Comparison of ENCODE assay signal across 18 cellular contexts in the genomic region with DNA sequence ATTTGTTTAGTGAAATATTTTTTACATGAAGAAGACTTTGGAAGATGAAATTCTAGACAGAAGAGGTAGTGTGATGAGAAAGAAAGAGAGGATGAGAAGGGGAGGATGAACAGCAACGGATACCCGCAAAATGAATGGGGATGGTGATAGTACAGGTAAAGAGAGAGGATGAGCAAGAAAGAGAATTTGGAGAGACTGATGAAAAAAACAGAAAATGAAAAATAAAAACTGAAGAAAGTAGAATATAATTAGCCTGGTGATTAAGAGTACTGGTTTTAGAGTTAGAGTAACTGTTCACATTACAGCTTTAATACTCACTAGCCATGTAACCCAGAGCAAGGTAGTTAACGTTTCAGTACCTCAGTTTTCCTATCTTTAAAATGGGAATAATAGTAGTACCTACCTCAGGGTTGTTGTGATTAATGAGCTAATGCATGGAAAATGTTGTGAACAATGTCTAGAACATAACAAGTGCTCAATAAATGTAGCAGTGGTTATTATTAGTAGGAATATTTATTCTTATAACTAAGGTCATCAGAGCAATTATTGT. TPM values are rescaled to one million over a fixed set of nuclear protein-coding genes. Genes with fewer than 3 reads are reported as not detected.
A peak's percentile ranks its signal among the peaks of the same experiment; 100 is the strongest.
DNase-seq lines count a peak whose midpoint lies in the region; ATAC-seq, FAIRE-seq and TF ChIP-seq lines count a peak whose summit lies in the region.
"Had no signal": no experiment of that assay in that cellular context is flagged by ENCODE, and none has a peak within 500 bp of the region (broad histone marks: within the 10 kb centered on the region; RNA-seq: fewer than 3 reads in every experiment).

No MANE protein-coding gene starts in this region.

- no peak for TF ChIP-seq RAD21 in A549 (conservative IDR thresholded peaks at IDR 0.05 in 1 of 2, IDR thresholded peaks at IDR 0.05 in 1 of 2)

- H3K9me3 ChIP-seq in A549 = no peaks in the 10 kb centered on the region
- H3K9me3 ChIP-seq in CD4-positive, alpha-beta memory T cell (ENCODE audit: control insufficient read depth in 1 of 2, low read length in 2 of 2) = no peaks in the 10 kb centered on the region
- H3K9me3 ChIP-seq: BE2C, lower lobe of right lung, MG63, suprapubic skin had no signal

- POLR2A ChIA-PET in A549 (lab: Yijun Ruan, JAX) = no interaction called here
- POLR2A ChIA-PET in CD4-positive, alpha-beta memory T cell (lab: Charles Lee; ENCODE audit: partially characterized antibody) = interaction anchor here (0.9 to 4.9 kb wide), 8 partner anchors 9 to 148 kb away, joined by 3 to 127 read pairs (median 12); a partner anchor contains a TSS
- POLR2A ChIA-PET in T-cell (lab: Charles Lee) = interaction anchor here (0.6 to 1.3 kb wide), 3 partner anchors 20 to 636 kb away, joined by 3 read pairs; no protein-coding TSS in a partner anchor

- ATAC-seq in A549 (no peak), T-cell (replicated peaks in 1 of 4) (no peak), HG03354 (IDR thresholded peaks at IDR 0.05; ENCODE audit: poor library complexity, severe bottlenecking, unreplicated experiment) (no peak), HG02763 (IDR thresholded peaks at IDR 0.05; ENCODE audit: unreplicated experiment) (no peak)
- no peak for ATAC-seq in effector memory CD8-positive, alpha-beta T cell (replicated peaks)
- ATAC-seq: lower lobe of right lung had no signal

- TF ChIP-seq EP300 in A549 (IDR thresholded peaks at IDR 0.05) = no peak

- no peaks in the 10 kb centered on the region for H3K27me3 ChIP-seq in CD4-positive, alpha-beta memory T cell (ENCODE audit: insufficient read depth, low read length)
- H3K27me3 ChIP-seq: BE2C, MG63, suprapubic skin had no signal

- no peak for TF ChIP-seq POLR2A in A549 (IDR thresholded peaks at IDR 0.05; ENCODE audit: low read length)

- WGBS in A549 (ENCODE audit: missing lambda C conversion rate) = 68% methylated on average over 3 of the region's 3 CpGs

- peaks cover 0 to 2% (median 0%) of the 10 kb centered on the region in 8 donors for H3K9me3 Mint-ChIP-seq in CD4-positive, alpha-beta memory T cell
- H3K9me3 Mint-ChIP-seq in T-cell = no peaks in the 10 kb centered on the region
- no peaks in the 10 kb centered on the region for H3K9me3 Mint-ChIP-seq in effector memory CD8-positive, alpha-beta T cell
- H3K9me3 Mint-ChIP-seq: activated B cell treated with CpG ODN at 0.5 μM for 24 hours, nephron had no signal

- H3K27me3 Mint-ChIP-seq in CD4-positive, alpha-beta memory T cell = no peaks in the 10 kb centered on the region
- no peaks in the 10 kb centered on the region for H3K27me3 Mint-ChIP-seq in T-cell
- no peaks in the 10 kb centered on the region for H3K27me3 Mint-ChIP-seq in effector memory CD8-positive, alpha-beta T cell
- H3K27me3 Mint-ChIP-seq: activated B cell treated with CpG ODN at 0.5 μM for 24 hours had no signal

- intact Hi-C loops in CD4-positive, alpha-beta memory T cell (cut with micrococcal nuclease) = loop anchor here (5.0 to 10.0 kb wide), 2 partner anchors 71 to 1193 kb away; a partner anchor contains a TSS

- H3K4me2 ChIP-seq in A549 = peak overlapping the region; percentile 47; the same call in 1 of the 3 replicates

- H3K27ac Mint-ChIP-seq in CD4-positive, alpha-beta memory T cell = peak overlapping the region in 6 of 7 donors; percentile 61 to 97 (median 90)
- peak overlapping the region; percentile 66 to 86 for H3K27ac Mint-ChIP-seq in T-cell
- H3K27ac Mint-ChIP-seq in effector memory CD8-positive, alpha-beta T cell = peak overlapping the region; percentile 63 to 89
- H3K27ac Mint-ChIP-seq: nephron had no signal

- DNase-seq in A549 (ENCODE audit: low read depth in 1 of 2, low spot score in 1 of 2) (no peak), T-cell (no peak), NCI-H1092 (lab: John Stamatoyannopoulos, UW) (no peak)
- no peak for DNase-seq in CD4-positive, alpha-beta memory T cell
- no peak for DNase-seq in effector memory CD8-positive, alpha-beta T cell
- DNase-seq in activated effector memory CD4-positive, alpha-beta T cell treated with Interleukin-2 at 50 U/mL for 16 hours = no peak
- DNase-seq: activated B cell treated with CpG ODN at 0.5 μM for 24 hours, BE2C, cortex of kidney, lower lobe of right lung, NCI-H1930, NCI-H510A treated with DMSO at 0.1 percent for 48 hours had no signal

- FAIRE-seq in A549 (lab: Jason Lieb, UNC) = no peak

- H3K4me1 Mint-ChIP-seq in CD4-positive, alpha-beta memory T cell = peaks cover 43 to 63% (median 51%) of the 10 kb centered on the region in 4 donors
- H3K4me1 Mint-ChIP-seq in T-cell = peaks cover 52 to 58% (median 55%) of the 10 kb centered on the region in 3 donors
- peaks cover 23 to 37% of the 10 kb centered on the region in 2 donors for H3K4me1 Mint-ChIP-seq in effector memory CD8-positive, alpha-beta T cell (ENCODE audit: low read depth in 2 of 2)
- H3K4me1 Mint-ChIP-seq: nephron had no signal

- H3K4me3 Mint-ChIP-seq in CD4-positive, alpha-beta memory T cell = peak overlapping the region in 7 of 8 donors; percentile 27 to 83 (median 57)
- peak overlapping the region in 1 of 3 donors; percentile 0 for H3K4me3 Mint-ChIP-seq in T-cell
- H3K4me3 Mint-ChIP-seq in effector memory CD8-positive, alpha-beta T cell = peak overlapping the region in 1 of 2 donors; percentile 35
- H3K4me3 Mint-ChIP-seq: nephron had no signal

- H3K36me3 ChIP-seq in CD4-positive, alpha-beta memory T cell (ENCODE audit: insufficient read depth, low read length) = no peaks in the 10 kb centered on the region
- H3K36me3 ChIP-seq: BE2C, lower lobe of right lung, MG63, suprapubic skin had no signal

- TF ChIP-seq CTCF in A549 (IDR thresholded peaks at IDR 0.05) = no peak

- peaks cover 14% of the 10 kb centered on the region for H3K4me1 ChIP-seq in A549
- peaks cover 56% of the 10 kb centered on the region for H3K4me1 ChIP-seq in CD4-positive, alpha-beta memory T cell (ENCODE audit: insufficient read depth, low read length)
- H3K4me1 ChIP-seq: BE2C, lower lobe of right lung had no signal

- CTCF ChIA-PET in A549 (lab: Yijun Ruan, JAX) = no interaction called here
- CTCF ChIA-PET in CD4-positive, alpha-beta memory T cell (lab: Charles Lee; ENCODE audit: partially characterized antibody) = interaction anchor here (0.9 to 7.9 kb wide), 10 partner anchors 11 to 88 kb away, joined by 3 to 291 read pairs (median 23); no protein-coding TSS in a partner anchor
- CTCF ChIA-PET in T-cell (lab: Charles Lee) = interaction anchor here in 1 of 2 donors (1.1 to 3.3 kb wide), 4 partner anchors 10 to 70 kb away, joined by 3 to 34 read pairs (median 4); no protein-coding TSS in a partner anchor

- peak overlapping the region in 1 of 2 experiments; percentile 16; a peak in 1 of 6 replicates for H3K27ac ChIP-seq in A549
- H3K27ac ChIP-seq in CD4-positive, alpha-beta memory T cell (ENCODE audit: low read depth, low read length) = peak overlapping the region; percentile 30
- H3K27ac ChIP-seq: lower lobe of right lung, suprapubic skin had no signal

- no peak overlapping the region for H3K4me3 ChIP-seq in A549
- no peak overlapping the region for H3K4me3 ChIP-seq in CD4-positive, alpha-beta memory T cell (ENCODE audit: low read length in 2 of 2)
- H3K4me3 ChIP-seq: lower lobe of right lung, MG63, suprapubic skin had no signal

- no peaks in the 10 kb centered on the region for H3K36me3 Mint-ChIP-seq in CD4-positive, alpha-beta memory T cell
- H3K36me3 Mint-ChIP-seq in T-cell = no peaks in the 10 kb centered on the region
- H3K36me3 Mint-ChIP-seq in effector memory CD8-positive, alpha-beta T cell (ENCODE audit: insufficient read depth) = no peaks in the 10 kb centered on the region

TF ChIP-seq in A549, 52 proteins besides CTCF, POLR2A, EP300 and RAD21:
- TF ChIP-seq, protein P1, sequence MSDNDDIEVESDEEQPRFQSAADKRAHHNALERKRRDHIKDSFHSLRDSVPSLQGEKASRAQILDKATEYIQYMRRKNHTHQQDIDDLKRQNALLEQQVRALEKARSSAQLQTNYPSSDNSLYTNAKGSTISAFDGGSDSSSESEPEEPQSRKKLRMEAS (IDR thresholded peaks at IDR 0.05) = no peak
- TF ChIP-seq NR3C1 (IDR thresholded peaks at IDR 0.05) (no peak), HOXA7 (CRISPR knock-in tag; IDR thresholded peaks at IDR 0.05) (no peak), CHD4 (IDR thresholded peaks at IDR 0.05; ENCODE audit: borderline replicate concordance) (no peak), HOXB13 (CRISPR knock-in tag; IDR thresholded peaks at IDR 0.05; ENCODE audit: low read depth) (no peak), KDM5A (IDR thresholded peaks at IDR 0.05) (no peak), SMC3 (IDR thresholded peaks at IDR 0.05) (no peak), JUNB (IDR thresholded peaks at IDR 0.05) (no peak), JUN (IDR thresholded peaks at IDR 0.05) (no peak), NFE2L2 (conservative IDR thresholded peaks at IDR 0.05; ENCODE audit: low read length) (no peak), RFX5 (IDR thresholded peaks at IDR 0.05) (no peak), ZNF302 (CRISPR knock-in tag; IDR thresholded peaks at IDR 0.05) (no peak), CBX2 (IDR thresholded peaks at IDR 0.05; ENCODE audit: borderline replicate concordance, low read depth) (no peak), HDAC2 (IDR thresholded peaks at IDR 0.05) (no peak), BHLHE40 (IDR thresholded peaks at IDR 0.05; ENCODE audit: low read depth, low read length) (no peak), MAZ (IDR thresholded peaks at IDR 0.05; ENCODE audit: borderline replicate concordance, low read depth, low read length) (no peak), SREBF2 (IDR thresholded peaks at IDR 0.05) (no peak), TP53 (CRISPR knock-in tag; IDR thresholded peaks at IDR 0.05) (no peak), NPAS2 (CRISPR knock-in tag; IDR thresholded peaks at IDR 0.05; ENCODE audit: borderline replicate concordance) (no peak)
- TF ChIP-seq, protein P2, sequence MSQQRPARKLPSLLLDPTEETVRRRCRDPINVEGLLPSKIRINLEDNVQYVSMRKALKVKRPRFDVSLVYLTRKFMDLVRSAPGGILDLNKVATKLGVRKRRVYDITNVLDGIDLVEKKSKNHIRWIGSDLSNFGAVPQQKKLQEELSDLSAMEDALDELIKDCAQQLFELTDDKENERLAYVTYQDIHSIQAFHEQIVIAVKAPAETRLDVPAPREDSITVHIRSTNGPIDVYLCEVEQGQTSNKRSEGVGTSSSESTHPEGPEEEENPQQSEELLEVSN (IDR thresholded peaks at IDR 0.05; ENCODE audit: borderline replicate concordance, low read depth) = no peak
TF ChIP-seq in A549: peak in this region for 0.

RNA-seq across cellular contexts. Expression of a gene that starts 54.9 kb away (rescaled TPM):
- polyA plus RNA-seq in A549 (2011; rRNA removed) (3.0 and 3.7 TPM in 2 replicates), A549 (2017; fragmentation: RNase III; extraction: RNeasy Plus Mini Kit Qiagen cat#74134 plus additional on column Dnase treatment) (1.8 to 2.3 TPM (median 2.0 TPM) in 3 replicates)
- 0.16 and 0.17 TPM in 2 replicates for polyA plus RNA-seq in A549 (2012; cell fraction: cytosol; rRNA removed)
- polyA plus RNA-seq in A549 (2012; cell fraction: nucleus; rRNA removed) = 0.14 and 0.45 TPM in 2 replicates
- polyA minus RNA-seq in A549 (2011; rRNA and poly(A)+ RNA removed) = 0.95 and 1.1 TPM in 2 replicates
- total RNA-seq in CD4-positive, alpha-beta memory T cell = 10 to 100 TPM; 90.1 to 91.6 TPM
- 10 to 100 TPM; 88.1 to 91.2 TPM for polyA plus RNA-seq in CD4-positive, alpha-beta memory T cell
- total RNA-seq in T-cell = 10 to 100 TPM; 45.1 to 64.3 (median 48.2) TPM
- total RNA-seq: OCI-LY7 had no signal
